28 cellular contexts compared by ENCODE assay signal in genomic region chr10:77689339-77689738, GRCh38.
"Had no signal": no experiment of that assay in that cellular context is flagged by ENCODE, and none has a peak within 500 bp of the region (broad histone marks: within the 10 kb centered on the region; RNA-seq: fewer than 3 reads in every experiment).

No MANE protein-coding gene starts in this region.

- H3K79me2 ChIP-seq: parathyroid adenoma had no signal

- H3K27me3 ChIP-seq: neural progenitor cell, ovary, testis, upper lobe of right lung, uterus had no signal

- H2AFZ ChIP-seq: neural progenitor cell, parathyroid adenoma had no signal

- H3K9me3 ChIP-seq: ovary, psoas muscle, spleen, suprapubic skin, testis, tibial artery, transverse colon, upper lobe of right lung, uterus had no signal

- H3K9ac ChIP-seq: neural progenitor cell, parathyroid adenoma had no signal

- H3K27ac ChIP-seq: neural progenitor cell, ovary, parathyroid adenoma, psoas muscle, skin epidermis, spleen, suprapubic skin, testis, tibial artery, transverse colon, upper lobe of right lung, uterus had no signal

- H3K4me1 ChIP-seq: parathyroid adenoma, psoas muscle, spleen, suprapubic skin, testis, tibial artery, transverse colon, upper lobe of right lung, uterus had no signal

- DNase-seq: natural killer cell; occipital lobe; ovary; posterior cingulate gyrus; psoas muscle; right cardiac atrium; spleen; stimulated activated CD4-positive, alpha-beta T cell treated with anti-CD3 and anti-CD28 coated beads, Interleukin-12 subunit alpha, Interleukin-12 subunit beta, amount 100 ng/mL, for 4 hours; stimulated activated CD4-positive, alpha-beta T cell treated with anti-CD3 and anti-CD28 coated beads, Interleukin-1b, Interleukin-23, amount 100 ng/mL, for 48 hours; stimulated activated CD4-positive, alpha-beta T cell treated with anti-CD3 and anti-CD28 coated beads, Interleukin-4, amount 100 ng/mL, for 1 hour; stimulated activated CD4-positive, alpha-beta T cell treated with anti-CD3 and anti-CD28 coated beads, Interleukin-4, amount 100 ng/mL, for 4 hours; stimulated activated CD8-positive, alpha-beta memory T cell treated with anti-CD3 and anti-CD28 coated beads, Interleukin-4, amount 100 ng/mL, for 48 hours; stimulated activated naive CD4-positive, alpha-beta T cell; stimulated activated naive CD8-positive, alpha-beta T cell treated with anti-CD3 and anti-CD28 coated beads, Interleukin-15, amount 100 ng/mL, for 72 hours; stimulated activated naive CD8-positive, alpha-beta T cell treated with anti-CD3 and anti-CD28 coated beads, Interleukin-15, Interleukin-2, amounts not matched to agents 100 U/mL and 50 U/mL, for 24 hours; substantia nigra; testis; tibial artery; transverse colon; upper lobe of right lung; uterus had no signal

- H3K4me2 ChIP-seq: neural progenitor cell, smooth muscle cell had no signal

- H3K4me3 ChIP-seq: neural progenitor cell, ovary, psoas muscle, skin epidermis, smooth muscle cell, spleen, suprapubic skin, testis, tibial artery, transverse colon, upper lobe of right lung, uterus had no signal

- ATAC-seq: natural killer cell; psoas muscle; right cardiac atrium; sciatic nerve; stimulated activated memory B cell treated with anti-CD40 and anti-IgM and Interleukin-4, amounts not matched to agents 10 μg/mL and 1 μg/mL and 100 μg/mL, for 72 hours; stimulated activated naive CD8-positive, alpha-beta T cell treated with anti-CD3 and anti-CD28 coated beads, Interleukin-15, amount 100 ng/mL, for 72 hours; stimulated activated naive CD8-positive, alpha-beta T cell treated with anti-CD3 and anti-CD28 coated beads, Interleukin-15, Interleukin-2, amounts not matched to agents 100 U/mL and 50 U/mL, for 24 hours; upper lobe of right lung had no signal

- H3K36me3 ChIP-seq: neural progenitor cell, ovary, spleen, suprapubic skin, tibial artery, transverse colon, upper lobe of right lung, uterus had no signal
